Comparison of ENCODE assay signal across 16 cellular contexts in genomic region chr4:52945499-52945898, GRCh38.
"Had no signal": no experiment of that assay in that cellular context is flagged by ENCODE, and none has a peak within 500 bp of the region (broad histone marks: within the 10 kb centered on the region; RNA-seq: fewer than 3 reads in every experiment).

No MANE protein-coding gene starts in this region.

- H3K4me3 ChIP-seq: pancreas, right lobe of liver, stomach had no signal

- H3K4me1 ChIP-seq: stomach had no signal

- H3K36me3 ChIP-seq: pancreas, right lobe of liver, stomach had no signal

- DNase-seq: cortex of kidney; dorsolateral prefrontal cortex; effector CD8-positive, alpha-beta T cell; immature natural killer cell; left colon; mammary epithelial cell; natural killer cell; occipital lobe; pancreas; right lobe of liver; stimulated activated CD4-positive, alpha-beta T cell treated with anti-CD3 and anti-CD28 coated beads, Interleukin-2, amount 100 ng/mL, for 24 hours; stimulated activated CD4-positive, alpha-beta T cell treated with anti-CD3 and anti-CD28 coated beads, Interleukin-4, amount 100 ng/mL, for 4 hours; stimulated activated naive CD4-positive, alpha-beta T cell; stomach; substantia nigra; trophoblast cell had no signal

- H3K9me3 ChIP-seq: pancreas, right lobe of liver, stomach had no signal

- H3K27me3 ChIP-seq: dorsolateral prefrontal cortex, pancreas, right lobe of liver, stomach had no signal

- H3K27ac ChIP-seq: pancreas, right lobe of liver, stomach had no signal

- ATAC-seq: left colon, natural killer cell, pancreas, right lobe of liver had no signal
